In genomic region chr2:240514631-240515030, GRCh38 we compare ENCODE assay signal across 1 cellular context.
TF ChIP-seq lines count a peak whose summit lies in the region.

No MANE protein-coding gene starts in this region.

TF ChIP-seq in GM12891, 5 proteins besides CTCF, POLR2A, EP300 and RAD21:
- TF ChIP-seq PAX5 (IDR thresholded peaks at IDR 0.05; ENCODE audit: insufficient read depth, low read length, severe bottlenecking) (no peak), POU2F2 (IDR thresholded peaks at IDR 0.05; ENCODE audit: low read depth, low read length) (no peak), TAF1 (IDR thresholded peaks at IDR 0.05; ENCODE audit: low read depth, low read length) (no peak), SPI1 (IDR thresholded peaks at IDR 0.05; ENCODE audit: low read depth, low read length) (no peak), POLR2AphosphoS5 (IDR thresholded peaks at IDR 0.05; ENCODE audit: low read depth, low read length) (no peak)
